25 cellular contexts compared by ENCODE assay signal in genomic region chr11:102891736-102892135, GRCh38. TPM values are rescaled to one million over a fixed set of nuclear protein-coding genes. Genes with fewer than 3 reads are reported as not detected.
"Had no signal": no experiment of that assay in that cellular context is flagged by ENCODE, and none has a peak within 500 bp of the region (broad histone marks: within the 10 kb centered on the region; RNA-seq: fewer than 3 reads in every experiment).

No MANE protein-coding gene starts in this region.

- H3K4me3 ChIP-seq: gastrocnemius medialis, left lung, lung, neural progenitor cell, sigmoid colon, testis, uterus had no signal

- H3K36me3 ChIP-seq: gastrocnemius medialis, left lung, neural progenitor cell, sigmoid colon, uterus had no signal

- DNase-seq: activated B cell treated with CpG ODN at 0.5 μM for 24 hours; activated CD4-positive, alpha-beta T cell treated with anti-CD3 and anti-CD28 coated beads for 36 hours; activated CD4-positive, alpha-beta T cell treated with anti-CD3 and anti-CD28 coated beads, Interleukin-2, amount 50 U/mL, for 4 hours; activated CD8-positive, alpha-beta memory T cell treated with anti-CD3 and anti-CD28 coated beads for 24 hours; activated CD8-positive, alpha-beta memory T cell treated with anti-CD3 and anti-CD28 coated beads, Interleukin-2, amount 50 U/mL, for 4 hours; activated T-cell treated with anti-CD3 and anti-CD28 coated beads, Interleukin-2, amount 50 U/mL, for 24 hours; caudate nucleus; effector memory CD4-positive, alpha-beta T cell; gastrocnemius medialis; hippocampal formation; kidney glomerular epithelial cell; left lung; naive thymus-derived CD8-positive, alpha-beta T cell; posterior cingulate gyrus; sigmoid colon; stimulated activated CD4-positive, alpha-beta T cell treated with anti-CD3 and anti-CD28 coated beads, Interleukin-2, amount 100 ng/mL, for 48 hours; stimulated activated CD8-positive, alpha-beta memory T cell treated with anti-CD3 and anti-CD28 coated beads, Interleukin-4, amount 100 ng/mL, for 48 hours; stimulated activated naive B cell treated with anti-CD40 and anti-IgM and Interleukin-4, amounts not matched to agents 10 μg/mL and 1 μg/mL and 100 μg/mL, for 72 hours; T1000; testis; trophoblast cell; uterus had no signal

- H3K9me3 ChIP-seq: gastrocnemius medialis, sigmoid colon, testis, uterus had no signal

- H3K27me3 ChIP-seq: gastrocnemius medialis, left lung, neural progenitor cell, sigmoid colon, testis, uterus had no signal

- H3K4me1 ChIP-seq: gastrocnemius medialis, left lung, neural progenitor cell, sigmoid colon, testis, uterus had no signal

- ATAC-seq: activated CD4-positive, alpha-beta T cell treated with anti-CD3 and anti-CD28 coated beads for 36 hours; activated T-helper 17 cell treated with anti-CD3 and anti-CD28 coated beads, Interleukin-2, amount 50 U/mL, for 72 hours; gastrocnemius medialis; left lung; naive thymus-derived CD8-positive, alpha-beta T cell; stimulated activated naive B cell treated with anti-CD40 and anti-IgM and Interleukin-4, amounts not matched to agents 10 μg/mL and 1 μg/mL and 100 μg/mL, for 72 hours had no signal

- H3K9ac ChIP-seq: neural progenitor cell had no signal

- H3K27ac ChIP-seq: gastrocnemius medialis, left lung, neural progenitor cell, sigmoid colon, testis, uterus had no signal

RNA-seq across cellular contexts. Expression of gene MMP12, which starts 17.0 kb away (rescaled TPM):
- polyA plus RNA-seq: naive thymus-derived CD8-positive, alpha-beta T cell had no signal

RNA-seq across cellular contexts. Expression of gene MMP3, which starts 48.3 kb away (rescaled TPM):
- polyA plus RNA-seq: naive thymus-derived CD8-positive, alpha-beta T cell had no signal
